8 cellular contexts compared by ENCODE assay signal in the genomic region with DNA sequence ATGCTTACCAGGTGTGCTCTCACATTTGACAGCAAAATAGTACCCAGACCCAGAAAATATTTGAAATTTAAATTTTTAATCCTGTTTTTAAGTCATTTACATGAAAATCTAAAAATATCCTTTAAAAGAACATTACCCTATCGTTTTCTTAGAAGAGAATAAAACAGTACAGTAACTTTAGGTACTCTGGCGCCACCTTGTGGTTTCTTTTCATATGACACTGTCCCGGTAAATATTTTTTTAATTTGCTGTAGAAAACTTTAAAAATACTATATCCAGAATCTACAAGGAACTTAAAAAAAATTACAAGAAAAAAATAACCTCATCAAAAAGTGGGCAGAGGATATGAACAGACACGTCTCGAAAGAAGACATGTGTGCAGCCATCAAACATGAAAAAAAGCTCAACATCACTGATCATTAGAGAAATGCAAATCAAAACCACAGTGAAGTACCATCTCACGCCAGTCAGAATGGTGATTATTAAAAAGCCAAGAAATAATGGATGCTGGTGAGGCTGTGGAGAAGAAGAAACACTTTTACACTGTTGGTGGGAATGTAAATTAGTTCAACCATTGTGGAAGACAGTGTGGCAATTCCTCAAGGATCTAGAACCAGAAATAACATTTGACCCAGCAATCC.
DNase-seq lines count a peak whose midpoint lies in the region; ATAC-seq and TF ChIP-seq lines count a peak whose summit lies in the region.

No MANE protein-coding gene starts in this region.

- H3K4me3 ChIP-seq in GM23248 (0 out of 2 replicates have a peak overlapping the region, but pooled peaks have one; percentile 47), NB4 (ENCODE audit: low read depth, low read length) (no peak overlapping the region)

- peaks cover 4% of the 10 kb centered on the region; the same call in 1 of the 2 replicates for H3F3A ChIP-seq in GM23248 (ENCODE audit: insufficient read depth)

- peaks cover 14% of the 10 kb centered on the region for H3K4me1 ChIP-seq in GM23248 (ENCODE audit: insufficient read depth)

- no peak for ATAC-seq in esophagus mucosa

- WGBS in GM23248 (ENCODE audit: low coverage in 1 of 2, low lambda C conversion rate in 2 of 2, missing lambda C conversion rate in 2 of 2), 2 experiments = 2% methylated on average over 6 of the region's 6 CpGs

- in situ Hi-C loops in GM23248 (cut with MboI) = no loop called here

- H4K20me1 ChIP-seq in GM23248 (ENCODE audit: insufficient read depth) = no peaks in the 10 kb centered on the region

- H3K4me2 ChIP-seq in GM23248 (ENCODE audit: unreplicated experiment) = peak overlapping the region; percentile 69

- no peaks in the 10 kb centered on the region for H3K27me3 ChIP-seq in GM23248 (replicated peaks; ENCODE audit: insufficient read depth)

- DNase-seq in EL (peak; percentile 47), GM23248 (peak; percentile 36), NB4 (ENCODE audit: low read depth) (peak; percentile 59), cerebellar cortex (ENCODE audit: low spot score) (peak; percentile 45), middle frontal gyrus (ENCODE audit: extremely low spot score, low spot score) (peak; percentile 40)
- DNase-seq in stimulated activated naive CD4-positive, alpha-beta T cell treated with Interleukin-2 at 50 U/mL for 16 hours (lab: John Stamatoyannopoulos, UW) = peak; percentile 26

- no peaks in the 10 kb centered on the region for H3K79me2 ChIP-seq in GM23248 (ENCODE audit: insufficient read depth)

- H3K9me3 ChIP-seq in GM23248 (ENCODE audit: low read depth) = no peaks in the 10 kb centered on the region

- H3K9me2 ChIP-seq in GM23248 (ENCODE audit: insufficient read depth) = no peaks in the 10 kb centered on the region

- H3K27ac ChIP-seq in GM23248 (no peak overlapping the region), VCaP (no peak overlapping the region)

- H3K9ac ChIP-seq in GM23248 = no peak overlapping the region

- TF ChIP-seq CTCF in NB4 (IDR thresholded peaks at IDR 0.05; ENCODE audit: low read depth, low read length) = peak; percentile 52
- peak; percentile 86 for TF ChIP-seq CTCF in VCaP (conservative IDR thresholded peaks at IDR 0.05)

- no peak for TF ChIP-seq POLR2A in NB4 (IDR thresholded peaks at IDR 0.05; ENCODE audit: extremely low read depth, insufficient read length)

- H3K36me3 ChIP-seq in GM23248 (ENCODE audit: low read depth) = no peaks in the 10 kb centered on the region

- peak overlapping the region; percentile 54 for H2AFZ ChIP-seq in GM23248
